14 cellular contexts compared by ENCODE assay signal in genomic region chr3:171585029-171585428, GRCh38.
"Had no signal": no experiment of that assay in that cellular context is flagged by ENCODE, and none has a peak within 500 bp of the region (broad histone marks: within the 10 kb centered on the region; RNA-seq: fewer than 3 reads in every experiment).

No MANE protein-coding gene starts in this region.

- H3K9me3 ChIP-seq: gastroesophageal sphincter, right atrium auricular region, thyroid gland had no signal

- DNase-seq: activated CD4-positive, alpha-beta T cell treated with anti-CD3 and anti-CD28 coated beads for 48 hours; activated CD8-positive, alpha-beta T cell treated with anti-CD3 and anti-CD28 coated beads for 36 hours; activated gamma-delta T cell treated with Interleukin-2 at 50 U/mL for 16 hours; activated T-cell treated with anti-CD3 and anti-CD28 coated beads, Interleukin-2, amount 50 U/mL, for 48 hours; amniotic stem cell; cortex of kidney; effector CD8-positive, alpha-beta T cell; left ventricle myocardium superior; occipital lobe; stimulated activated CD4-positive, alpha-beta T cell treated with anti-CD3 and anti-CD28 coated beads, Interleukin-2, amount 100 ng/mL, for 48 hours; T-helper 17 cell; thyroid gland had no signal

- H3K36me3 ChIP-seq: gastroesophageal sphincter, right atrium auricular region, thyroid gland had no signal

- H3K4me1 ChIP-seq: gastroesophageal sphincter, right atrium auricular region, thyroid gland had no signal

- H3K4me3 ChIP-seq: gastroesophageal sphincter, right atrium auricular region, thyroid gland had no signal

- H3K27ac ChIP-seq: gastroesophageal sphincter, right atrium auricular region, thyroid gland had no signal

- H3K27me3 ChIP-seq: gastroesophageal sphincter, right atrium auricular region, thyroid gland had no signal
